11 cellular contexts compared by ENCODE assay signal in the genomic region with DNA sequence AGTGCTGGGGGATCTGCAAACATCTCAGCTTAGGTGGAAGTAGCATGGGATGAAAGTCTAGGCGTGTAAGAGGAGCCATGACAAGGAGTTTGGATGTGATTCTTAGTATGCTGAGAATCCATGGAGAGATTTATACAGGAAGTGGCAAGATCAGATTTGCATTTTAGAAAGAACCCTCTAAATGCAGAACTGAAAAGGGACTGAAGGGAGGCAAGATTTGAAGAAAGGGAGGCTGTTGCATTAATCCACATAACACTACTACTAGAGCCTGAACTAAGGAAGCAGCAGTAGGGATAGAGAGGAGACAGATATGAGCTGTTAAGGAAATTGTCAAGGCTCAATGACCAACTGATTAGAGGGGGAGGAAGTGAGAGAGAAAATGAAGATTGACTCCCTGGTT. TPM values are rescaled to one million over a fixed set of nuclear protein-coding genes. Genes with fewer than 3 reads are reported as not detected.
DNase-seq lines count a peak whose midpoint lies in the region; ATAC-seq and TF ChIP-seq lines count a peak whose summit lies in the region.
"Had no signal": no experiment of that assay in that cellular context is flagged by ENCODE, and none has a peak within 500 bp of the region (broad histone marks: within the 10 kb centered on the region; RNA-seq: fewer than 3 reads in every experiment).

No MANE protein-coding gene starts in this region.

- TF ChIP-seq CTCF in GM12865 (IDR thresholded peaks at IDR 0.05; ENCODE audit: insufficient read depth, low read depth, low read length, missing control alignments) = no peak

- no peaks in the 10 kb centered on the region for H3K36me3 Mint-ChIP-seq in activated T-helper 17 cell treated with anti-CD3 and anti-CD28 coated beads, Interleukin-2, amount 50 U/mL, for 72 hours (ENCODE audit: low read depth)
- H3K36me3 Mint-ChIP-seq: brain had no signal

- H3K9me3 Mint-ChIP-seq in activated T-helper 17 cell treated with anti-CD3 and anti-CD28 coated beads, Interleukin-2, amount 50 U/mL, for 72 hours = no peaks in the 10 kb centered on the region
- H3K9me3 Mint-ChIP-seq: brain had no signal

- no peak overlapping the region for H3K4me3 Mint-ChIP-seq in activated T-helper 17 cell treated with anti-CD3 and anti-CD28 coated beads, Interleukin-2, amount 50 U/mL, for 72 hours
- H3K4me3 Mint-ChIP-seq: brain had no signal

- H3K27me3 Mint-ChIP-seq in activated T-helper 17 cell treated with anti-CD3 and anti-CD28 coated beads, Interleukin-2, amount 50 U/mL, for 72 hours = no peaks in the 10 kb centered on the region

- peaks cover 19% of the 10 kb centered on the region for H3K4me1 Mint-ChIP-seq in activated T-helper 17 cell treated with anti-CD3 and anti-CD28 coated beads, Interleukin-2, amount 50 U/mL, for 72 hours

- H3K27ac Mint-ChIP-seq in activated T-helper 17 cell treated with anti-CD3 and anti-CD28 coated beads, Interleukin-2, amount 50 U/mL, for 72 hours = peak overlapping the region; percentile 78
- H3K27ac Mint-ChIP-seq: brain, progenitor cell of endocrine pancreas had no signal

- H3K4me3 ChIP-seq in GM12865 (ENCODE audit: low read depth, low read length) = no peak overlapping the region

- peak; percentile 61 for ATAC-seq in GM19395 (IDR thresholded peaks at IDR 0.05; ENCODE audit: unreplicated experiment)
- peak; percentile 66 for ATAC-seq in HG02981 (IDR thresholded peaks at IDR 0.05; ENCODE audit: unreplicated experiment)
- ATAC-seq in activated T-helper 17 cell treated with anti-CD3 and anti-CD28 coated beads, Interleukin-2, amount 50 U/mL, for 72 hours (replicated peaks) = no peak
- ATAC-seq in HG02970 (IDR thresholded peaks at IDR 0.05; ENCODE audit: low FRiP score, unreplicated experiment) = no peak

- DNase-seq in GM12865 (ENCODE audit: low read depth) (peak; percentile 37), ecto neural progenitor cell (ENCODE audit: low spot score) (no peak)
- no peak for DNase-seq in effector CD8-positive, alpha-beta T cell (lab: John Stamatoyannopoulos, UW)
- DNase-seq in NK-92 treated with Interleukin-12 subunit alpha and Interleukin-12 subunit beta, amount 100 ng/mL, for 24 hours (lab: John Stamatoyannopoulos, UW) = no peak
- DNase-seq: activated CD4-positive, alpha-beta T cell treated with anti-CD3 and anti-CD28 coated beads for 4 hours had no signal

RNA-seq across cellular contexts. Expression of gene C1orf74, which starts 9.8 kb away (rescaled TPM):
- total RNA-seq in activated T-helper 17 cell treated with anti-CD3 and anti-CD28 coated beads, Interleukin-2, amount 50 U/mL, for 72 hours = 1 to 10 TPM; 2.5 to 3.8 TPM

RNA-seq across cellular contexts. Expression of gene TRAF3IP3, which starts 18.7 kb away (rescaled TPM):
- 100 to 1,000 TPM; 175 to 184 TPM for total RNA-seq in activated T-helper 17 cell treated with anti-CD3 and anti-CD28 coated beads, Interleukin-2, amount 50 U/mL, for 72 hours
- total RNA-seq: progenitor cell of endocrine pancreas had no signal

RNA-seq across cellular contexts. Expression of gene IRF6, which starts 31.4 kb away (rescaled TPM):
- 1 to 10 TPM in 1 of 2 donors, under 1 TPM in 1; 0.35 to 1.7 TPM for total RNA-seq in activated T-helper 17 cell treated with anti-CD3 and anti-CD28 coated beads, Interleukin-2, amount 50 U/mL, for 72 hours

RNA-seq across cellular contexts. Expression of gene UTP25, which starts 53.2 kb away (rescaled TPM):
- 10 to 100 TPM; 12.0 to 17.5 TPM for total RNA-seq in activated T-helper 17 cell treated with anti-CD3 and anti-CD28 coated beads, Interleukin-2, amount 50 U/mL, for 72 hours

Comparison
In these comparisons a context has a peak if more than half of its experiments do, and no peak if none do; other contexts are left out.
1. ATAC-seq: peak in GM19395 (single experiment) and HG02981 (single experiment); none in activated T-helper 17 cell treated with anti-CD3 and anti-CD28 coated beads, Interleukin-2, amount 50 U/mL, for 72 hours (single experiment) and HG02970 (single experiment).